In genomic region chr3:125374996-125375941, GRCh38 we compare ENCODE assay signal across 1 cellular context.
A peak's percentile ranks its signal among the peaks of the same experiment; 100 is the strongest.
TF ChIP-seq lines count a peak whose summit lies in the region.

Gene ZNF148, minus strand, starts transcription at chr3:125375325. Its CDS starts 61,685 bp downstream, at chr3:125313640.

TF ChIP-seq in HepG2, 621 proteins besides CTCF, POLR2A, EP300 and RAD21 (continued from another document and continues in another):
- no peak for TF ChIP-seq STAT6 (CRISPR knock-in tag; IDR thresholded peaks at IDR 0.05; ENCODE audit: borderline replicate concordance)
- TF ChIP-seq ELK4 (CRISPR knock-in tag; IDR thresholded peaks at IDR 0.05; ENCODE audit: borderline replicate concordance): 0 out of 2 replicates have a peak, but pooled peaks have one; percentile 40
- TF ChIP-seq ZNF687 (CRISPR knock-in tag; IDR thresholded peaks at IDR 0.05): peak; percentile 92
- TF ChIP-seq ARNT (IDR thresholded peaks at IDR 0.05): no peak
- TF ChIP-seq ATM (IDR thresholded peaks at IDR 0.05; ENCODE audit: borderline replicate concordance): no peak
- TF ChIP-seq ZFP91 (CRISPR knock-in tag; IDR thresholded peaks at IDR 0.05; ENCODE audit: borderline replicate concordance): peak; percentile 91
- peak; percentile 99 for TF ChIP-seq SKI (IDR thresholded peaks at IDR 0.05; ENCODE audit: partially characterized antibody)
- TF ChIP-seq TBL1XR1 (IDR thresholded peaks at IDR 0.05; ENCODE audit: borderline replicate concordance, low read length, partially characterized antibody): peak; percentile 77
- TF ChIP-seq E2F2 (CRISPR knock-in tag; IDR thresholded peaks at IDR 0.05; ENCODE audit: borderline replicate concordance): no peak
- TF ChIP-seq ZC3H13 (CRISPR knock-in tag; IDR thresholded peaks at IDR 0.05): peak; percentile 81; the same call in 1 of the 2 replicates
- TF ChIP-seq NFKBIZ (CRISPR knock-in tag; IDR thresholded peaks at IDR 0.05): no peak
- no peak for TF ChIP-seq RAD51 (IDR thresholded peaks at IDR 0.05; ENCODE audit: borderline replicate concordance)
- peak; percentile 81; the same call in 1 of the 2 replicates for TF ChIP-seq FOXK1 (CRISPR knock-in tag; IDR thresholded peaks at IDR 0.05; ENCODE audit: borderline replicate concordance, low read depth)
- no peak for TF ChIP-seq ZNF550 (CRISPR knock-in tag; IDR thresholded peaks at IDR 0.05; ENCODE audit: borderline replicate concordance)
- peak; percentile 52; the same call in 1 of the 2 replicates for TF ChIP-seq KDM5B (CRISPR knock-in tag; IDR thresholded peaks at IDR 0.05; ENCODE audit: borderline replicate concordance)
- TF ChIP-seq HBP1 (CRISPR knock-in tag; IDR thresholded peaks at IDR 0.05; ENCODE audit: low read depth): peak; percentile 82
- TF ChIP-seq DRAP1 (CRISPR knock-in tag; IDR thresholded peaks at IDR 0.05): peak; percentile 81
- 0 out of 2 replicates have a peak, but pooled peaks have one; percentile 39 for TF ChIP-seq ZNF615 (CRISPR knock-in tag; IDR thresholded peaks at IDR 0.05; ENCODE audit: borderline replicate concordance)
- no peak; the same call in 1 of the 2 replicates for TF ChIP-seq ZNF709 (CRISPR knock-in tag; IDR thresholded peaks at IDR 0.05)
- no peak for TF ChIP-seq SIX1 (CRISPR knock-in tag; IDR thresholded peaks at IDR 0.05; ENCODE audit: borderline replicate concordance)
- TF ChIP-seq AGO2 (optimal IDR thresholded peaks at IDR 0.05; ENCODE audit: low read depth, low read length): peak; percentile 70
- TF ChIP-seq GRHL1 (CRISPR knock-in tag; conservative IDR thresholded peaks at IDR 0.05): no peak
- peak; percentile 92 for TF ChIP-seq XRCC5 (optimal IDR thresholded peaks at IDR 0.05; ENCODE audit: low read length)
- no peak for TF ChIP-seq ATF6 (CRISPR knock-in tag; conservative IDR thresholded peaks at IDR 0.05)
- no peak for TF ChIP-seq TCF12 (IDR thresholded peaks at IDR 0.05)
- 0 out of 2 replicates have a peak, but pooled peaks have one; percentile 13 for TF ChIP-seq TCF12 (CRISPR knock-in tag; IDR thresholded peaks at IDR 0.05)
- no peak for TF ChIP-seq PHF21A (CRISPR knock-in tag; IDR thresholded peaks at IDR 0.05)
- no peak for TF ChIP-seq PRMT3 (CRISPR knock-in tag; IDR thresholded peaks at IDR 0.05; ENCODE audit: borderline replicate concordance, low read depth)
- no peak for TF ChIP-seq CREM (IDR thresholded peaks at IDR 0.05)
- TF ChIP-seq CREM (CRISPR knock-in tag; IDR thresholded peaks at IDR 0.05): no peak
- TF ChIP-seq YEATS2 (CRISPR knock-in tag; IDR thresholded peaks at IDR 0.05; ENCODE audit: borderline replicate concordance): peak; percentile 89
- no peak; the same call in 1 of the 2 replicates for TF ChIP-seq CSRNP1 (CRISPR knock-in tag; IDR thresholded peaks at IDR 0.05)
- TF ChIP-seq STAG1 (CRISPR knock-in tag; IDR thresholded peaks at IDR 0.05): no peak
- TF ChIP-seq FUBP1 (CRISPR knock-in tag; IDR thresholded peaks at IDR 0.05; ENCODE audit: borderline replicate concordance): no peak
- TF ChIP-seq ZNF891 (CRISPR knock-in tag; IDR thresholded peaks at IDR 0.05): peak; percentile 69; the same call in 1 of the 2 replicates
- no peak for TF ChIP-seq HMG20A (CRISPR knock-in tag; IDR thresholded peaks at IDR 0.05; ENCODE audit: borderline replicate concordance)
